Comparison of ENCODE assay signal across 28 cellular contexts in genomic region chr7:102322202-102322715, GRCh38. TPM values are rescaled to one million over a fixed set of nuclear protein-coding genes. Genes with fewer than 3 reads are reported as not detected.
DNase-seq lines count a peak whose midpoint lies in the region; ATAC-seq, FAIRE-seq and TF ChIP-seq lines count a peak whose summit lies in the region.
"Had no signal": no experiment of that assay in that cellular context is flagged by ENCODE, and none has a peak within 500 bp of the region (broad histone marks: within the 10 kb centered on the region; RNA-seq: fewer than 3 reads in every experiment).

No MANE protein-coding gene starts in this region.

- H3K9me3 ChIP-seq in K562 (replicated peaks; ENCODE audit: control insufficient read depth, insufficient read depth, low read depth, low read length), result no peaks in the 10 kb centered on the region
- H3K9me3 ChIP-seq in trophoblast cell (ENCODE audit: insufficient read depth, low read depth, low read length), result peaks cover 6% of the 10 kb centered on the region
- no peaks in the 10 kb centered on the region; the same call in 1 of the 2 replicates for H3K9me3 ChIP-seq in BE2C
- H3K9me3 ChIP-seq in stomach, result no peaks in the 10 kb centered on the region
- H3K9me3 ChIP-seq: MG63, right atrium auricular region had no signal

- CTCF ChIA-PET in K562 (lab: Yijun Ruan, JAX; ENCODE audit: low intra/inter-chr PET ratio), result no interaction called here

- no peak for TF ChIP-seq RAD21 in K562 (CRISPR knock-in tag; conservative IDR thresholded peaks at IDR 0.05 in 1 of 2, IDR thresholded peaks at IDR 0.05 in 1 of 2)

- intact Hi-C loops in K562 (cut with micrococcal nuclease), result loop anchor here (5.0 kb wide), 1 partner anchor 70 kb away; no protein-coding TSS in a partner anchor
- intact Hi-C loops in stomach (cut with DNase I; ENCODE audit: low total_unique reads), result no loop called here

- no peak overlapping the region for H4K91ac ChIP-seq in trophoblast cell (ENCODE audit: low read depth, low read length)

- H3K27ac ChIP-seq in K562 (ENCODE audit: extremely low read depth, low read depth, low read length), result no peak overlapping the region
- H3K27ac ChIP-seq in trophoblast cell (ENCODE audit: low read depth, low read length), result no peak overlapping the region
- no peak overlapping the region for H3K27ac ChIP-seq in stomach
- H3K27ac ChIP-seq: foreskin keratinocyte, right atrium auricular region had no signal

- H3K9ac ChIP-seq in K562 (ENCODE audit: insufficient read depth in 1 of 2, low read depth in 2 of 2, low read length in 2 of 2), result no peak overlapping the region
- no peak overlapping the region for H3K9ac ChIP-seq in trophoblast cell (ENCODE audit: low read length)

- FAIRE-seq in K562 (lab: Jason Lieb, UNC) (no peak), RCC 7860 (lab: Jason Lieb, UNC) (no peak)
- FAIRE-seq: bronchial epithelial cell, keratinocyte had no signal

- H3K9me1 ChIP-seq in K562 (ENCODE audit: control insufficient read depth, insufficient read depth, low read length), result no peaks in the 10 kb centered on the region

- ATAC-seq in K562, result no peak
- ATAC-seq: foreskin keratinocyte had no signal

- H3K14ac ChIP-seq in trophoblast cell (ENCODE audit: low read length), result no peak overlapping the region

- H2AK5ac ChIP-seq in trophoblast cell (ENCODE audit: low read length), result no peak overlapping the region

- H3K27me3 ChIP-seq in K562 (ENCODE audit: control insufficient read depth in 2 of 2, insufficient read depth in 2 of 2, low read length in 2 of 2) (peaks cover 49 to 80% of the 10 kb centered on the region in 2 experiments), trophoblast cell (ENCODE audit: insufficient read depth, low read length) (no peaks in the 10 kb centered on the region), BE2C (no peaks in the 10 kb centered on the region), stomach (peaks cover 0 to 57% (median 0%) of the 10 kb centered on the region in 3 donors)
- H3K27me3 ChIP-seq: MG63, right atrium auricular region had no signal

- in situ Hi-C loops in GM13976 (cut with MboI; ENCODE audit: low sequenced_read_pairs, unreplicated experiment) (no loop called here), K562 (cut with MboI) (loop anchor here (5.0 to 25.0 kb wide), 2 partner anchors 35 to 340 kb away; partner anchors contain the start of genes POLR2J2, SH2B2 and SPDYE2B)

- H3K36me3 ChIP-seq in K562 (ENCODE audit: control insufficient read depth, insufficient read depth, low read length) (no peaks in the 10 kb centered on the region), trophoblast cell (ENCODE audit: control insufficient read depth in 1 of 2, insufficient read depth in 2 of 2, low read length in 2 of 2) (peaks cover 7 to 18% of the 10 kb centered on the region in 2 experiments), BE2C (no peaks in the 10 kb centered on the region), stomach (peaks cover 0 to 4% (median 2%) of the 10 kb centered on the region in 4 donors)
- H3K36me3 ChIP-seq: MG63, right atrium auricular region had no signal

- H3K18ac ChIP-seq in trophoblast cell (ENCODE audit: low read length), result no peak overlapping the region

- no peak overlapping the region for H2BK12ac ChIP-seq in trophoblast cell (ENCODE audit: low read length)

- H3K23ac ChIP-seq in trophoblast cell (ENCODE audit: low read length), result no peak overlapping the region

- TF ChIP-seq EP300 in K562 (IDR thresholded peaks at IDR 0.05; ENCODE audit: low read length) (no peak), stomach (IDR thresholded peaks at IDR 0.05) (no peak)

- H3K4me3 ChIP-seq in K562 (no peak overlapping the region), trophoblast cell (ENCODE audit: low read depth, low read length) (no peak overlapping the region), BE2C (ENCODE audit: low read depth, low read length) (no peak overlapping the region), stomach (no peak overlapping the region)
- H3K4me3 ChIP-seq: lung, MG63 had no signal

- H3K4ac ChIP-seq in trophoblast cell (ENCODE audit: low read depth, low read length), result no peak overlapping the region

- H2BK5ac ChIP-seq in trophoblast cell (ENCODE audit: low read depth, low read length, poor library complexity), result no peak overlapping the region

- H4K20me1 ChIP-seq in K562 (replicated peaks; ENCODE audit: control insufficient read depth, insufficient read depth, low read length), result 0 out of 2 replicates have a peak, but pooled peaks cover 10% of the 10 kb centered on the region

- POLR2A ChIA-PET in K562 (lab: Yijun Ruan, JAX), result no interaction called here

- no peak overlapping the region for H2BK120ac ChIP-seq in trophoblast cell (ENCODE audit: insufficient read depth, low read length, poor library complexity)

- TF ChIP-seq POLR2A in K562 (conservative IDR thresholded peaks at IDR 0.05) (no peak), stomach (IDR thresholded peaks at IDR 0.05) (no peak)

- no peak overlapping the region for H2AFZ ChIP-seq in K562 (ENCODE audit: low read depth, low read length)
- no peak overlapping the region for H2AFZ ChIP-seq in trophoblast cell (ENCODE audit: insufficient read depth, low read length, poor library complexity)

- WGBS in K562 (ENCODE audit: insufficient coverage, low coverage, missing lambda C conversion rate), result 17% methylated on average over 7 of the region's 8 CpGs
- WGBS in trophoblast cell (ENCODE audit: extremely low coverage, insufficient coverage, insufficient read length), result no CpG with 5 or more reads among the region's 8 CpGs
- 72 to 84% (median 83%) methylated on average over 4 to 8 of the region's 8 CpGs for WGBS in stomach, 5 donors

- peak overlapping the region; percentile 77 for H4K8ac ChIP-seq in trophoblast cell (ENCODE audit: low read depth, low read length)

- H3K79me2 ChIP-seq in K562 (ENCODE audit: control insufficient read depth, insufficient read depth, low read length), result no peaks in the 10 kb centered on the region
- no peaks in the 10 kb centered on the region for H3K79me2 ChIP-seq in trophoblast cell (ENCODE audit: control insufficient read depth, insufficient read depth, low read length, poor library complexity)

- H4K12ac ChIP-seq in trophoblast cell (ENCODE audit: low read depth, low read length), result no peak overlapping the region

- DNase-seq in AG20443 (ENCODE audit: low spot score) (peak; percentile 9), GM13976 (ENCODE audit: low spot score) (peak; percentile 22), K562 (ENCODE audit: extremely low read depth in 1 of 4, low spot score in 3 of 4) (peak in 1 of 4 experiments; percentile 11), trophoblast cell (peak; percentile 57 to 77), GM03348 (ENCODE audit: low spot score) (no peak), BE2C (no peak), RCC 7860 (ENCODE audit: low spot score) (no peak), stomach (no peak)
- DNase-seq: activated CD4-positive, alpha-beta T cell treated with anti-CD3 and anti-CD28 coated beads, Interleukin-2, amount 50 U/mL, for 1 hour; activated CD8-positive, alpha-beta memory T cell treated with anti-CD3 and anti-CD28 coated beads, Interleukin-2, amount 50 U/mL, for 4 hours; dermis blood vessel endothelial cell; foreskin keratinocyte; GOT3; hypothalamus; IMR-90; MG63; NCI-H1436 treated with DMSO at 0.1 percent for 48 hours; NCI-H82; nucleus accumbens; SHP77 had no signal

- no TSS peak for BruUV-seq in K562 (replicated peaks; lab: Mats Ljungman, UMichigan)

- H3K4me2 ChIP-seq in K562 (ENCODE audit: insufficient read depth, low read length) (no peak overlapping the region), trophoblast cell (ENCODE audit: low read length) (no peak overlapping the region)

- H3K4me1 ChIP-seq in K562 (replicated peaks in 1 of 2; ENCODE audit: control insufficient read depth in 2 of 2, insufficient read depth in 2 of 2, low read length in 2 of 2), result peaks cover 0 to 25% of the 10 kb centered on the region in 2 experiments; a peak in 3 of 5 replicates
- peaks cover 27 to 28% of the 10 kb centered on the region in 2 experiments for H3K4me1 ChIP-seq in trophoblast cell (ENCODE audit: control insufficient read depth in 1 of 2, insufficient read depth in 2 of 2, low read length in 2 of 2)
- H3K4me1 ChIP-seq in BE2C, result peaks cover 8% of the 10 kb centered on the region
- H3K4me1 ChIP-seq in stomach, result peaks cover 0 to 8% (median 6%) of the 10 kb centered on the region in 4 donors
- H3K4me1 ChIP-seq: foreskin keratinocyte had no signal

- TF ChIP-seq CTCF in GM13976 (IDR thresholded peaks at IDR 0.05; ENCODE audit: borderline replicate concordance, control extremely low read depth, extremely low read depth, insufficient read depth, missing control alignments) (no peak), K562 (IDR thresholded peaks at IDR 0.05 in 2 of 3, conservative IDR thresholded peaks at IDR 0.05 in 1 of 3; ENCODE audit: insufficient read depth in 2 of 3, low read depth in 1 of 3, low read length in 3 of 3) (no peak), BE2C (IDR thresholded peaks at IDR 0.05; ENCODE audit: low read depth, low read length) (no peak), stomach (IDR thresholded peaks at IDR 0.05) (no peak)

- peaks cover 9% of the 10 kb centered on the region for H3K79me1 ChIP-seq in trophoblast cell (ENCODE audit: low read length)

RNA-seq across cellular contexts. Expression of gene SPDYE6, which starts 34.0 kb away (rescaled TPM):
- 0.23 and 0.65 TPM in 2 replicates for total RNA-seq in K562 (2011; cell fraction: chromatin; rRNA removed; ENCODE audit: low replicate concordance)
- total RNA-seq in K562 (2011; cell fraction: nucleolus; rRNA removed), result not detected in 2 replicates
- total RNA-seq in K562 (2011; cell fraction: nucleoplasm; rRNA removed), result 0.38 TPM in 1 of 2 replicates, not detected in the other
- total RNA-seq in K562 (2014; rRNA removed), result not detected in 2 replicates
- not detected in 2 replicates for total RNA-seq in K562 (2014; rRNA removed; fragmentation: Illumina TruSeq; extraction: Trizol)
- not detected in 2 replicates for total RNA-seq in K562 (2015; rRNA removed; fragmentation: Illumina TruSeq; extraction: Trizol)
- total RNA-seq in K562 (2021), result not detected in 2 replicates
- polyA plus RNA-seq in K562 (2011; rRNA removed), result not detected in 2 replicates
- polyA plus RNA-seq in K562 (2011; cell fraction: cytosol; rRNA removed), result not detected in 2 replicates
- not detected in 2 replicates for polyA plus RNA-seq in K562 (2011; cell fraction: nucleus; rRNA removed)
- 2.1 and 2.9 TPM in 2 replicates for polyA plus RNA-seq in K562 (2012)
- polyA plus RNA-seq in K562 (2014; fragmentation: Illumina TruSeq; extraction: Trizol), result not detected in 2 replicates
- polyA plus RNA-seq in K562 (2014; fragmentation: Nextera tagmentation; extraction: Ambion mirVana), result under 1 TPM; 0.24 to 0.35 TPM
- polyA plus RNA-seq in K562 (2014; rRNA removed), result not detected in 2 replicates
- polyA minus RNA-seq in K562 (2011; rRNA and poly(A)+ RNA removed), result not detected in 2 replicates
- polyA minus RNA-seq in K562 (2011; cell fraction: cytosol; rRNA and poly(A)+ RNA removed), result not detected in 2 replicates
- polyA minus RNA-seq in K562 (2011; cell fraction: nucleus; rRNA and poly(A)+ RNA removed), result not detected in 2 replicates
- not detected in 2 replicates for polyA plus RNA-seq in trophoblast cell (2013)
- polyA plus RNA-seq in BE2C (2012; ENCODE audit: insufficient read depth, insufficient read length, low read depth), result not detected
- not detected for total RNA-seq in stomach
- not detected for polyA plus RNA-seq in stomach
- total RNA-seq: bronchial epithelial cell; Daoy; dermis blood vessel endothelial cell; epithelial cell of proximal tubule; foreskin keratinocyte; IMR-90; lung; right atrium auricular region; T-helper 1 cell treated with Interleukin-12 subunit alpha and Interleukin-12 subunit beta and Interleukin-4 antibody, amounts not matched to agents 30 ng/mL and 1 ng/mL, for 36 hours had no signal
- polyA plus RNA-seq: AG04450, foreskin keratinocyte, IMR-90, keratinocyte had no signal

RNA-seq across cellular contexts. Expression of gene SH2B2, which starts 35.6 kb away (rescaled TPM):
- total RNA-seq in K562 (2011; cell fraction: chromatin; rRNA removed; ENCODE audit: low replicate concordance), result 0.72 TPM in 1 of 2 replicates, not detected in the other
- total RNA-seq in K562 (2011; cell fraction: nucleolus; rRNA removed), result 0.66 and 1.0 TPM in 2 replicates
- total RNA-seq in K562 (2011; cell fraction: nucleoplasm; rRNA removed), result 0.22 and 0.31 TPM in 2 replicates
- 0.68 TPM in 1 of 2 replicates, not detected in the other for total RNA-seq in K562 (2014; rRNA removed)
- not detected in 2 replicates for total RNA-seq in K562 (2014; rRNA removed; fragmentation: Illumina TruSeq; extraction: Trizol)
- total RNA-seq in K562 (2015; rRNA removed; fragmentation: Illumina TruSeq; extraction: Trizol), result 0.08 TPM in 1 of 2 replicates, not detected in the other
- total RNA-seq in K562 (2021), result 0.34 and 0.89 TPM in 2 replicates
- polyA plus RNA-seq in K562 (2011; rRNA removed), result 0.03 and 0.07 TPM in 2 replicates
- 0.13 and 0.64 TPM in 2 replicates for polyA plus RNA-seq in K562 (2011; cell fraction: cytosol; rRNA removed)
- polyA plus RNA-seq in K562 (2011; cell fraction: nucleus; rRNA removed), result 0.14 and 0.36 TPM in 2 replicates
- 0.14 and 0.46 TPM in 2 replicates for polyA plus RNA-seq in K562 (2012)
- 0.07 and 0.08 TPM in 2 replicates for polyA plus RNA-seq in K562 (2014; fragmentation: Illumina TruSeq; extraction: Trizol)
- not detected for polyA plus RNA-seq in K562 (2014; fragmentation: Nextera tagmentation; extraction: Ambion mirVana)
- 0.07 and 0.12 TPM in 2 replicates for polyA plus RNA-seq in K562 (2014; rRNA removed)
- 0.18 TPM in 1 of 2 replicates, not detected in the other for polyA minus RNA-seq in K562 (2011; rRNA and poly(A)+ RNA removed)
- 0.38 TPM in 1 of 2 replicates, not detected in the other for polyA minus RNA-seq in K562 (2011; cell fraction: cytosol; rRNA and poly(A)+ RNA removed)
- 0.22 and 0.40 TPM in 2 replicates for polyA minus RNA-seq in K562 (2011; cell fraction: nucleus; rRNA and poly(A)+ RNA removed)
- 64.0 and 68.7 TPM in 2 replicates for polyA plus RNA-seq in trophoblast cell (2013)
- polyA plus RNA-seq in BE2C (2012; ENCODE audit: insufficient read depth, insufficient read length, low read depth), result 16.9 TPM
- 10 to 100 TPM in 1 of 5 donors, 1 to 10 TPM in 2, under 1 TPM in 1, not detected in 1; 0.37 to 11.1 (median 6.5) TPM for total RNA-seq in stomach
- 1 to 10 TPM; 2.3 to 2.7 (median 2.6) TPM for polyA plus RNA-seq in stomach

Comparison
In these comparisons a context has a peak if more than half of its experiments do, and no peak if none do; other contexts are left out.
1. DNase-seq: peak in AG20443 (single experiment), GM13976 (single experiment) and trophoblast cell (2 of 2); none in GM03348 (single experiment), BE2C (single experiment), RCC 7860 (single experiment) and stomach (single experiment).